Comparison of ENCODE assay signal across 15 cellular contexts in genomic region chr11:29634248-29634647, GRCh38.
DNase-seq lines count a peak whose midpoint lies in the region; ATAC-seq and TF ChIP-seq lines count a peak whose summit lies in the region.
"Had no signal": no experiment of that assay in that cellular context is flagged by ENCODE, and none has a peak within 500 bp of the region (broad histone marks: within the 10 kb centered on the region; RNA-seq: fewer than 3 reads in every experiment).

No MANE protein-coding gene starts in this region.

- no TSS peak for BruUV-seq in HCT116 (replicated peaks; lab: Mats Ljungman, UMichigan)

- H3K9me2 ChIP-seq in HCT116 (ENCODE audit: insufficient read depth) = no peaks in the 10 kb centered on the region
- no peaks in the 10 kb centered on the region for H3K9me2 ChIP-seq in hepatocyte (replicated peaks; ENCODE audit: insufficient read depth)

- POLR2A ChIA-PET in HCT116 (lab: Charles Lee) = no interaction called here

- H3K36me3 ChIP-seq in HCT116 (ENCODE audit: control insufficient read depth in 1 of 2, insufficient read depth in 2 of 2, low read length in 2 of 2) = no peaks in the 10 kb centered on the region
- no peaks in the 10 kb centered on the region for H3K36me3 ChIP-seq in hepatocyte (replicated peaks; ENCODE audit: insufficient read depth, low read depth)
- H3K36me3 ChIP-seq: BLaER1 treated with 17β-estradiol and CSF1 and Interleukin-3, amounts not matched to agents 10 nM and 100 nM had no signal

- H3K4me1 ChIP-seq in HCT116 (ENCODE audit: control insufficient read depth in 1 of 2, insufficient read depth in 2 of 2, low read length in 2 of 2) (no peaks in the 10 kb centered on the region), hepatocyte (ENCODE audit: insufficient read depth) (peaks cover 10% of the 10 kb centered on the region)

- H3K4me2 ChIP-seq in HCT116 (ENCODE audit: low read length) (no peak overlapping the region), hepatocyte (no peak overlapping the region)
- H3K4me2 ChIP-seq: BLaER1 treated with 17β-estradiol and CSF1 and Interleukin-3, amounts not matched to agents 10 nM and 100 nM had no signal

- RAD21 ChIA-PET in HCT116 (lab: Charles Lee; ENCODE audit: low non-redundant PET in 1 of 2, low total read pairs in 2 of 2, uncharacterized antibody in 2 of 2, unreplicated experiment in 2 of 2) = no interaction called here

- H3K9me3 ChIP-seq in HCT116 (ENCODE audit: control insufficient read depth in 1 of 2, insufficient read depth in 1 of 2, low read depth in 1 of 2, low read length in 2 of 2) (no peaks in the 10 kb centered on the region), hepatocyte (ENCODE audit: low read depth) (no peaks in the 10 kb centered on the region)
- H3K9me3 ChIP-seq: BLaER1 treated with 17β-estradiol and CSF1 and Interleukin-3, amounts not matched to agents 10 nM and 100 nM had no signal

- H3K9ac ChIP-seq in HCT116 (ENCODE audit: low read length) = no peak overlapping the region
- H3K9ac ChIP-seq: BLaER1 treated with 17β-estradiol and CSF1 and Interleukin-3, amounts not matched to agents 10 nM and 100 nM had no signal

- DNase-seq in ACHN (peak; percentile 20), HCT116 (ENCODE audit: low read depth, low spot score) (no peak), astrocyte of the cerebellum (ENCODE audit: low read depth) (no peak), hepatocyte (ENCODE audit: low spot score) (no peak), AG08396 (ENCODE audit: low spot score) (no peak), superior temporal gyrus (ENCODE audit: extremely low spot score) (no peak), NCI-H1105 treated with DMSO at 0.1 percent for 48 hours (lab: John Stamatoyannopoulos, UW) (no peak), NCI-H774 (lab: John Stamatoyannopoulos, UW) (no peak)
- DNase-seq: activated naive CD4-positive, alpha-beta T cell treated with Interleukin-2 at 50 U/mL for 16 hours; EL; NCI-H2107; stimulated activated CD4-positive, alpha-beta T cell treated with anti-CD3 and anti-CD28 coated beads, Interleukin-4, amount 100 ng/mL, for 4 hours; stimulated activated naive B cell treated with anti-CD40 and anti-IgM and Interleukin-4, amounts not matched to agents 10 μg/mL and 1 μg/mL and 100 μg/mL, for 72 hours had no signal

- in situ Hi-C loops in ACHN (cut with HindIII; ENCODE audit: low pct_ligation_motif_present, low pct_unique_long_range_greater_than_20kb, low sequenced_read_pairs) (no loop called here), astrocyte of the cerebellum (cut with HindIII; ENCODE audit: low sequenced_read_pairs) (no loop called here)

- H3K4me3 ChIP-seq in HCT116 (replicated peaks in 1 of 2; ENCODE audit: low read depth in 1 of 2, low read length in 2 of 2) = no peak overlapping the region
- no peak overlapping the region for H3K4me3 ChIP-seq in astrocyte of the cerebellum (ENCODE audit: low read depth, low read length)
- no peak overlapping the region for H3K4me3 ChIP-seq in hepatocyte
- H3K4me3 ChIP-seq: BLaER1 treated with 17β-estradiol and CSF1 and Interleukin-3, amounts not matched to agents 10 nM and 100 nM; SK-N-MC had no signal

- H3K79me2 ChIP-seq in HCT116 (ENCODE audit: insufficient read depth, low read length) = no peaks in the 10 kb centered on the region
- H3K79me2 ChIP-seq in hepatocyte = no peaks in the 10 kb centered on the region

- TF ChIP-seq CTCF in HCT116 (IDR thresholded peaks at IDR 0.05 in 2 of 3, conservative IDR thresholded peaks at IDR 0.05 in 1 of 3; ENCODE audit: borderline replicate concordance in 1 of 3, insufficient read depth in 1 of 3, low read depth in 2 of 3, low read length in 2 of 3) = peak in 2 of 3 experiments; percentile 18 to 34; a peak in 3 of 6 replicates
- peak; percentile 46 for TF ChIP-seq CTCF in astrocyte of the cerebellum (IDR thresholded peaks at IDR 0.05; ENCODE audit: low read depth, low read length, missing control alignments)
- peak; percentile 23 for TF ChIP-seq CTCF in hepatocyte (IDR thresholded peaks at IDR 0.05; ENCODE audit: poor library complexity)

- no peak for ATAC-seq in HCT116
- ATAC-seq: stimulated activated naive B cell treated with anti-CD40 and anti-IgM and Interleukin-4, amounts not matched to agents 10 μg/mL and 1 μg/mL and 100 μg/mL, for 72 hours had no signal

- no peak for TF ChIP-seq RAD21 in HCT116 (IDR thresholded peaks at IDR 0.05; ENCODE audit: low read depth)

- H4K20me1 ChIP-seq in HCT116 (ENCODE audit: insufficient read depth) = no peaks in the 10 kb centered on the region
- no peaks in the 10 kb centered on the region for H4K20me1 ChIP-seq in hepatocyte (ENCODE audit: insufficient read depth, poor library complexity, severe bottlenecking)
- H4K20me1 ChIP-seq: BLaER1 treated with 17β-estradiol and CSF1 and Interleukin-3, amounts not matched to agents 10 nM and 100 nM had no signal

- CTCF ChIA-PET in HCT116 (lab: Charles Lee) = no interaction called here

- H3K27me3 ChIP-seq in HCT116 (ENCODE audit: insufficient read depth, low read length) (no peaks in the 10 kb centered on the region), hepatocyte (no peaks in the 10 kb centered on the region)
- H3K27me3 ChIP-seq: BLaER1 treated with 17β-estradiol and CSF1 and Interleukin-3, amounts not matched to agents 10 nM and 100 nM had no signal

- H3K27ac ChIP-seq in HCT116 (ENCODE audit: low read depth, low read length) (no peak overlapping the region), hepatocyte (no peak overlapping the region)
- H3K27ac ChIP-seq: BLaER1 treated with 17β-estradiol and CSF1 and Interleukin-3, amounts not matched to agents 10 nM and 100 nM; SK-N-MC had no signal

- TF ChIP-seq POLR2A in HCT116 (IDR thresholded peaks at IDR 0.05; ENCODE audit: borderline replicate concordance, extremely low read depth, insufficient read depth, insufficient read length) = no peak

- H2AFZ ChIP-seq in HCT116 (ENCODE audit: low read depth, low read length, poor library complexity, severe bottlenecking) (no peak overlapping the region), hepatocyte (no peak overlapping the region)

- intact Hi-C loops in HCT116 (cut with micrococcal nuclease) = no loop called here

TF ChIP-seq in HCT116, 20 proteins besides CTCF, POLR2A, EP300 and RAD21:
- TF ChIP-seq ZFX (IDR thresholded peaks at IDR 0.05) (no peak), ATF3 (IDR thresholded peaks at IDR 0.05) (no peak), CBX3 (IDR thresholded peaks at IDR 0.05; ENCODE audit: low read depth) (no peak), MAX (IDR thresholded peaks at IDR 0.05) (no peak), ELF1 (IDR thresholded peaks at IDR 0.05; ENCODE audit: borderline replicate concordance, low read depth) (no peak), FOSL1 (IDR thresholded peaks at IDR 0.05; ENCODE audit: low read depth) (no peak), SP1 (IDR thresholded peaks at IDR 0.05; ENCODE audit: low read depth) (no peak), POLR2AphosphoS5 (IDR thresholded peaks at IDR 0.05; ENCODE audit: low read depth, low read length) (no peak), SIN3A (IDR thresholded peaks at IDR 0.05; ENCODE audit: low read depth) (no peak), SRF (IDR thresholded peaks at IDR 0.05; ENCODE audit: low read depth) (no peak), EGR1 (IDR thresholded peaks at IDR 0.05; ENCODE audit: low read depth) (no peak), REST (IDR thresholded peaks at IDR 0.05; ENCODE audit: low read depth) (no peak), EZH2 (IDR thresholded peaks at IDR 0.05) (no peak), CEBPB (IDR thresholded peaks at IDR 0.05; ENCODE audit: low read depth) (no peak)
TF ChIP-seq in HCT116: peak in this region for 0.
